Comparison of ENCODE assay signal across 15 cellular contexts in genomic region chr7:128163473-128163872, GRCh38.
"Had no signal": no experiment of that assay in that cellular context is flagged by ENCODE, and none has a peak within 500 bp of the region (broad histone marks: within the 10 kb centered on the region; RNA-seq: fewer than 3 reads in every experiment).

No MANE protein-coding gene starts in this region.

- H3K4me3 ChIP-seq: colonic mucosa, esophagus squamous epithelium, right atrium auricular region, skin epidermis, tibial nerve had no signal

- H3K4me1 Mint-ChIP-seq: activated T-helper 17 cell treated with anti-CD3 and anti-CD28 coated beads, Interleukin-2, amount 50 U/mL, for 72 hours had no signal

- DNase-seq: activated CD4-positive, alpha-beta T cell treated with anti-CD3 and anti-CD28 coated beads, Interleukin-2, amount 10 ng/mL, durations not matched to agents 7 days and 5 days; activated CD4-positive, CD25-positive, alpha-beta regulatory T cell; activated naive CD4-positive, alpha-beta T cell treated with anti-CD3 and anti-CD28 coated beads, Interleukin-2, amount 50 U/mL, for 16 hours; central memory CD4-positive, alpha-beta T cell; colonic mucosa; effector CD4-positive, alpha-beta T cell; esophagus squamous epithelium; stimulated activated CD4-positive, alpha-beta T cell treated with anti-CD3 and anti-CD28 coated beads, Interleukin-4, amount 100 ng/mL, for 1 hour; stimulated activated naive B cell treated with anti-CD40 and anti-IgM and Interleukin-4, amounts not matched to agents 10 μg/mL and 1 μg/mL and 100 μg/mL, for 72 hours had no signal

- ATAC-seq: natural killer cell treated with Interleukin-12 subunit alpha and Interleukin-12 subunit beta and Interleukin-15 and Interleukin-18, amount 100 ng/mL, for 72 hours; stimulated activated naive B cell treated with anti-CD40 and anti-IgM and Interleukin-4, amounts not matched to agents 10 μg/mL and 1 μg/mL and 100 μg/mL, for 72 hours had no signal

- H3K36me3 Mint-ChIP-seq: natural killer cell treated with Interleukin-12 subunit alpha and Interleukin-12 subunit beta and Interleukin-15 and Interleukin-18, amount 100 ng/mL, for 72 hours; stimulated activated naive B cell treated with anti-CD40 and anti-IgM and Interleukin-4, amounts not matched to agents 10 μg/mL and 1 μg/mL and 100 μg/mL, for 72 hours had no signal

- H3K27ac Mint-ChIP-seq: activated CD4-positive, alpha-beta T cell treated with anti-CD3 and anti-CD28 coated beads, Interleukin-2, amount 10 ng/mL, durations not matched to agents 7 days and 5 days; activated T-helper 17 cell treated with anti-CD3 and anti-CD28 coated beads, Interleukin-2, amount 50 U/mL, for 72 hours; natural killer cell treated with Interleukin-12 subunit alpha and Interleukin-12 subunit beta and Interleukin-15 and Interleukin-18, amount 100 ng/mL, for 72 hours; stimulated activated naive B cell treated with anti-CD40 and anti-IgM and Interleukin-4, amounts not matched to agents 10 μg/mL and 1 μg/mL and 100 μg/mL, for 72 hours; T-helper 2 cell treated with Interferon-gamma antibody and Interleukin-4, amounts not matched to agents 5 μg/mL and 100 μg/mL, for 36 hours had no signal

- H3K4me3 Mint-ChIP-seq: activated CD4-positive, alpha-beta T cell treated with anti-CD3 and anti-CD28 coated beads, Interleukin-2, amount 10 ng/mL, durations not matched to agents 7 days and 5 days; activated T-helper 17 cell treated with anti-CD3 and anti-CD28 coated beads, Interleukin-2, amount 50 U/mL, for 72 hours; natural killer cell treated with Interleukin-12 subunit alpha and Interleukin-12 subunit beta and Interleukin-15 and Interleukin-18, amount 100 ng/mL, for 72 hours; stimulated activated naive B cell treated with anti-CD40 and anti-IgM and Interleukin-4, amounts not matched to agents 10 μg/mL and 1 μg/mL and 100 μg/mL, for 72 hours; T-helper 2 cell treated with Interferon-gamma antibody and Interleukin-4, amounts not matched to agents 5 μg/mL and 100 μg/mL, for 36 hours had no signal

- H3K36me3 ChIP-seq: colonic mucosa, esophagus squamous epithelium, right atrium auricular region, tibial nerve had no signal

- H3K9me3 Mint-ChIP-seq: activated CD4-positive, alpha-beta T cell treated with anti-CD3 and anti-CD28 coated beads, Interleukin-2, amount 10 ng/mL, durations not matched to agents 7 days and 5 days; activated T-helper 17 cell treated with anti-CD3 and anti-CD28 coated beads, Interleukin-2, amount 50 U/mL, for 72 hours; natural killer cell treated with Interleukin-12 subunit alpha and Interleukin-12 subunit beta and Interleukin-15 and Interleukin-18, amount 100 ng/mL, for 72 hours; stimulated activated naive B cell treated with anti-CD40 and anti-IgM and Interleukin-4, amounts not matched to agents 10 μg/mL and 1 μg/mL and 100 μg/mL, for 72 hours; T-helper 2 cell treated with Interferon-gamma antibody and Interleukin-4, amounts not matched to agents 5 μg/mL and 100 μg/mL, for 36 hours had no signal

- H3K27ac ChIP-seq: colonic mucosa, esophagus squamous epithelium, right atrium auricular region, skin epidermis, tibial nerve had no signal

- H3K9me3 ChIP-seq: colonic mucosa, esophagus squamous epithelium, right atrium auricular region, tibial nerve had no signal
